14 cellular contexts compared by ENCODE assay signal in the genomic region with DNA sequence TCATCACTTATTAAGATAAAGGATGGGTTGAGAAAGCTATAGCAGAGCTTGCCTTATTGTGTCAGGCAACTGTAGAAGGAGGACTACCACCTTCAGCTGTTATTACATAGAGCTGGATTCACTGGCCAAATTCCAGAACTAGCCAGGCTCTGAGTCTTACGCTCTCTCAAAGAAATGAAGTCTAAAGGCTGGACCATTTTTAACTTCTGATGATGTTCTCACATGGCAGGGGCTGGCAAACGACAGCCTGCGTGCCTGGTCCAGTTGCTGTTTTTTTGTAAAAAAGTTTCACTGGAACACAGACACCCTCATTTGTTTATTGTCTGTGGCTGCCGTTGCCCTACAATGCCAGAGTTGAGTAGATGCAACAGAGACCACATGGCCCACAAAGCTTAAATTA. TPM values are rescaled to one million over a fixed set of nuclear protein-coding genes. Genes with fewer than 3 reads are reported as not detected.
"Had no signal": no experiment of that assay in that cellular context is flagged by ENCODE, and none has a peak within 500 bp of the region (broad histone marks: within the 10 kb centered on the region; RNA-seq: fewer than 3 reads in every experiment).

No MANE protein-coding gene starts in this region.

- H3K27me3 Mint-ChIP-seq: stimulated activated naive CD8-positive, alpha-beta T cell treated with anti-CD3 and anti-CD28 coated beads, Interleukin-15, Interleukin-2, amounts not matched to agents 100 ng/mL and 50 ng/mL, for 24 hours; T-cell had no signal

- H3K9me3 ChIP-seq: gastroesophageal sphincter, psoas muscle, sigmoid colon, tibial artery, vagina had no signal

- DNase-seq: activated CD4-positive, alpha-beta T cell treated with anti-CD3 and anti-CD28 coated beads for 4 hours; activated effector memory CD4-positive, alpha-beta T cell treated with anti-CD3 and anti-CD28 coated beads, Interleukin-2, amount 50 U/mL, for 16 hours; occipital lobe; sigmoid colon; stimulated activated CD4-positive, alpha-beta T cell treated with anti-CD3 and anti-CD28 coated beads, Interleukin-12 subunit alpha, Interleukin-12 subunit beta, amount 100 ng/mL, for 4 hours; T-cell; T1000 had no signal

- H3K27me3 ChIP-seq: gastroesophageal sphincter, hepatocyte, sigmoid colon, tibial artery, vagina had no signal

- H3K4me1 ChIP-seq: vagina had no signal

- H3K27ac ChIP-seq: gastroesophageal sphincter, hepatocyte, psoas muscle, sigmoid colon, tibial artery, vagina had no signal

- H3K9me3 Mint-ChIP-seq: nephron; stimulated activated naive CD8-positive, alpha-beta T cell treated with anti-CD3 and anti-CD28 coated beads, Interleukin-15, Interleukin-2, amounts not matched to agents 100 ng/mL and 50 ng/mL, for 24 hours; T-cell had no signal

- H3K4me3 Mint-ChIP-seq: nephron; stimulated activated naive CD8-positive, alpha-beta T cell treated with anti-CD3 and anti-CD28 coated beads, Interleukin-15, Interleukin-2, amounts not matched to agents 100 ng/mL and 50 ng/mL, for 24 hours; T-cell had no signal

- ATAC-seq: gastroesophageal sphincter, psoas muscle, T-cell had no signal

- H3K4me3 ChIP-seq: gastroesophageal sphincter, hepatocyte, psoas muscle, sigmoid colon, tibial artery, vagina had no signal

RNA-seq across cellular contexts. Expression of a gene that starts 39.0 kb away (rescaled TPM):
- total RNA-seq: occipital lobe had no signal
